Comparison of ENCODE assay signal across 1 cellular context in the genomic region with DNA sequence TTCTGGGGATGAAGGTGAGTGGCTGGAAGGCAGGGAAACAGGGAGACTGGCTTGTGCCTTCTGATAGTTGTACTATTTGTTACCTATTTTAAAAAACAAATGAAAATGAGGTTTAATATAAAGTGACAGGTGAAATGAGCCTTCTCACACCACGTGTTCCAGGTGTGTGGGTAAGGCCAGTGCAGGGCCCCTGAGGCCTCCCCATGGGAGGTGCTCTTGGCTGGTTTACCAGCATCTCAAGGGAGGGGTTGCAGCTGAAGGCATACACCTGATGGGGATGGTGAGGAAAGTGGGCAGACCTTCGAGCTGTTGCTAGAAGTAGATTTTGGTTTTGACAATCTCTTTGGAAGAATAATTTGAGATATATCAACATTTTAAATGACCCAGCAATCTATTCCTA.
TF ChIP-seq lines count a peak whose summit lies in the region.

No MANE protein-coding gene starts in this region.

TF ChIP-seq in IMR-90, 13 proteins besides CTCF, POLR2A, EP300 and RAD21 (continued from another document):
- TF ChIP-seq CHD1 (IDR thresholded peaks at IDR 0.05; ENCODE audit: low read depth, low read length) (no peak), MAZ (IDR thresholded peaks at IDR 0.05; ENCODE audit: borderline replicate concordance, low read depth, low read length) (no peak), FOS (IDR thresholded peaks at IDR 0.05; ENCODE audit: low read depth, low read length) (no peak)
